In genomic region chr7:44145419-44145968, GRCh38 we compare ENCODE assay signal across 9 cellular contexts. TPM values are rescaled to one million over a fixed set of nuclear protein-coding genes. Genes with fewer than 3 reads are reported as not detected.
DNase-seq lines count a peak whose midpoint lies in the region; ATAC-seq lines count a peak whose summit lies in the region.
"Had no signal": no experiment of that assay in that cellular context is flagged by ENCODE, and none has a peak within 500 bp of the region (broad histone marks: within the 10 kb centered on the region; RNA-seq: fewer than 3 reads in every experiment).

No MANE protein-coding gene starts in this region.

- no peak overlapping the region for H3K27ac ChIP-seq in GM23248

- 0 out of 2 replicates have a peak, but pooled peaks cover 11% of the 10 kb centered on the region for H3F3A ChIP-seq in GM23248 (ENCODE audit: insufficient read depth)

- H3K4me1 Mint-ChIP-seq in activated T-helper 1 cell treated with anti-CD3 and anti-CD28 coated beads, Interleukin-12 subunit alpha, Interleukin-12 subunit beta, Interleukin-2, Interleukin-4 antibody, amounts not matched to agents 30 ng/mL and 10 ng/mL and 1 ng/mL, durations not matched to agents 14 hours and 24 hours and 36 hours (ENCODE audit: low read depth) = peaks cover 6% of the 10 kb centered on the region

- H2AFZ ChIP-seq in GM23248 = peak overlapping the region; percentile 73; the same call in 1 of the 2 replicates

- peak overlapping the region; percentile 80 for H3K4me3 Mint-ChIP-seq in activated T-helper 1 cell treated with anti-CD3 and anti-CD28 coated beads, Interleukin-12 subunit alpha, Interleukin-12 subunit beta, Interleukin-2, Interleukin-4 antibody, amounts not matched to agents 30 ng/mL and 10 ng/mL and 1 ng/mL, durations not matched to agents 14 hours and 24 hours and 36 hours

- no peaks in the 10 kb centered on the region for H3K36me3 ChIP-seq in GM23248 (ENCODE audit: low read depth)

- H3K79me2 ChIP-seq in GM23248 (ENCODE audit: insufficient read depth) = no peaks in the 10 kb centered on the region

- H3K36me3 Mint-ChIP-seq in activated T-helper 1 cell treated with anti-CD3 and anti-CD28 coated beads, Interleukin-12 subunit alpha, Interleukin-12 subunit beta, Interleukin-2, Interleukin-4 antibody, amounts not matched to agents 30 ng/mL and 10 ng/mL and 1 ng/mL, durations not matched to agents 14 hours and 24 hours and 36 hours (ENCODE audit: low read depth) = no peaks in the 10 kb centered on the region

- H3K9me3 Mint-ChIP-seq in activated T-helper 1 cell treated with anti-CD3 and anti-CD28 coated beads, Interleukin-12 subunit alpha, Interleukin-12 subunit beta, Interleukin-2, Interleukin-4 antibody, amounts not matched to agents 30 ng/mL and 10 ng/mL and 1 ng/mL, durations not matched to agents 14 hours and 24 hours and 36 hours = no peaks in the 10 kb centered on the region

- no peaks in the 10 kb centered on the region for H3K9me2 ChIP-seq in GM23248 (ENCODE audit: insufficient read depth)

- no peaks in the 10 kb centered on the region for H3K9me3 ChIP-seq in GM23248 (ENCODE audit: low read depth)
- H3K9me3 ChIP-seq: body of pancreas had no signal

- peak overlapping the region; percentile 74 for H3K4me2 ChIP-seq in GM23248 (ENCODE audit: unreplicated experiment)

- intact Hi-C loops in activated T-helper 1 cell treated with anti-CD3 and anti-CD28 coated beads, Interleukin-12 subunit alpha, Interleukin-12 subunit beta, Interleukin-2, Interleukin-4 antibody, amounts not matched to agents 30 ng/mL and 10 ng/mL and 1 ng/mL, durations not matched to agents 14 hours and 24 hours and 36 hours (cut with micrococcal nuclease) = loop anchor here (5.0 kb wide), 1 partner anchor 112 kb away; no protein-coding TSS in a partner anchor
- intact Hi-C loops in Right ventricle myocardium inferior (cut with DNase I) (no loop called here), sciatic nerve (cut with DNase I) (no loop called here)

- ATAC-seq in Right ventricle myocardium inferior (peak; percentile 14), sciatic nerve (peak; percentile 80), GM19023 (IDR thresholded peaks at IDR 0.05; ENCODE audit: unreplicated experiment) (no peak)

- DNase-seq in GM23248 (no peak), Right ventricle myocardium inferior (ENCODE audit: missing footprints) (no peak), sciatic nerve (ENCODE audit: low spot score) (peak; percentile 70), GM19238 (ENCODE audit: insufficient read length, low spot score) (no peak), C1 segment of cervical spinal cord (lab: John Stamatoyannopoulos, UW) (no peak), NCI-H187 treated with DMSO at 0.1 percent for 48 hours (lab: John Stamatoyannopoulos, UW) (no peak)
- peak; percentile 41 for DNase-seq in activated T-helper 1 cell treated with anti-CD3 and anti-CD28 coated beads, Interleukin-12 subunit alpha, Interleukin-12 subunit beta, Interleukin-2, Interleukin-4 antibody, amounts not matched to agents 30 ng/mL and 10 ng/mL and 1 ng/mL, durations not matched to agents 14 hours and 24 hours and 36 hours (ENCODE audit: low spot score)

- peak overlapping the region; percentile 61 for H3K4me3 ChIP-seq in GM23248
- H3K4me3 ChIP-seq: body of pancreas had no signal

- no peaks in the 10 kb centered on the region for H3K4me1 ChIP-seq in GM23248 (ENCODE audit: insufficient read depth)

- 39 to 43% methylated on average over 49 to 54 of the region's 57 CpGs for WGBS in GM23248 (ENCODE audit: low coverage in 1 of 2, low lambda C conversion rate in 2 of 2, missing lambda C conversion rate in 2 of 2), 2 experiments

- H3K27ac Mint-ChIP-seq in activated T-helper 1 cell treated with anti-CD3 and anti-CD28 coated beads, Interleukin-12 subunit alpha, Interleukin-12 subunit beta, Interleukin-2, Interleukin-4 antibody, amounts not matched to agents 30 ng/mL and 10 ng/mL and 1 ng/mL, durations not matched to agents 14 hours and 24 hours and 36 hours = peak overlapping the region; percentile 82

- no peaks in the 10 kb centered on the region for H4K20me1 ChIP-seq in GM23248 (ENCODE audit: insufficient read depth)

- H3K27me3 ChIP-seq in GM23248 (replicated peaks; ENCODE audit: insufficient read depth) = no peaks in the 10 kb centered on the region
- H3K27me3 ChIP-seq: body of pancreas had no signal

- peaks cover 8% of the 10 kb centered on the region for H3K27me3 Mint-ChIP-seq in activated T-helper 1 cell treated with anti-CD3 and anti-CD28 coated beads, Interleukin-12 subunit alpha, Interleukin-12 subunit beta, Interleukin-2, Interleukin-4 antibody, amounts not matched to agents 30 ng/mL and 10 ng/mL and 1 ng/mL, durations not matched to agents 14 hours and 24 hours and 36 hours (ENCODE audit: insufficient read depth)

- H3K9ac ChIP-seq in GM23248 = no peak overlapping the region

- in situ Hi-C loops in GM23248 (cut with MboI) = no loop called here

RNA-seq across cellular contexts. Expression of gene MYL7, which starts 4.4 kb away (rescaled TPM):
- total RNA-seq in GM23248 (2014; rRNA removed; shearing (Covaris generic)) = not detected in 2 replicates
- 1.7 TPM in 1 of 2 replicates, not detected in the other for polyA plus RNA-seq in GM23248 (2016; fragmentation: Nextera tagmentation; extraction: Ambion mirVana)
- not detected in 2 replicates for total RNA-seq in activated T-helper 1 cell treated with anti-CD3 and anti-CD28 coated beads, Interleukin-12 subunit alpha, Interleukin-12 subunit beta, Interleukin-2, Interleukin-4 antibody, amounts not matched to agents 30 ng/mL and 10 ng/mL and 1 ng/mL, durations not matched to agents 14 hours and 24 hours and 36 hours
- total RNA-seq in Right ventricle myocardium inferior = 3,838 TPM
- total RNA-seq in sciatic nerve = not detected
- total RNA-seq: body of pancreas had no signal

RNA-seq across cellular contexts. Expression of gene POLD2, which starts 22.1 kb away (rescaled TPM):
- total RNA-seq in GM23248 (2014; rRNA removed; shearing (Covaris generic)) = 100 and 107 TPM in 2 replicates
- 164 and 166 TPM in 2 replicates for polyA plus RNA-seq in GM23248 (2016; fragmentation: Nextera tagmentation; extraction: Ambion mirVana)
- total RNA-seq in activated T-helper 1 cell treated with anti-CD3 and anti-CD28 coated beads, Interleukin-12 subunit alpha, Interleukin-12 subunit beta, Interleukin-2, Interleukin-4 antibody, amounts not matched to agents 30 ng/mL and 10 ng/mL and 1 ng/mL, durations not matched to agents 14 hours and 24 hours and 36 hours = 234 and 250 TPM in 2 replicates
- total RNA-seq in Right ventricle myocardium inferior (87.3 TPM), sciatic nerve (67.0 TPM)

RNA-seq across cellular contexts. Expression of gene AEBP1, which starts 41.3 kb away (rescaled TPM):
- 53.0 and 63.2 TPM in 2 replicates for total RNA-seq in GM23248 (2014; rRNA removed; shearing (Covaris generic))
- 46.6 and 47.0 TPM in 2 replicates for polyA plus RNA-seq in GM23248 (2016; fragmentation: Nextera tagmentation; extraction: Ambion mirVana)
- total RNA-seq in activated T-helper 1 cell treated with anti-CD3 and anti-CD28 coated beads, Interleukin-12 subunit alpha, Interleukin-12 subunit beta, Interleukin-2, Interleukin-4 antibody, amounts not matched to agents 30 ng/mL and 10 ng/mL and 1 ng/mL, durations not matched to agents 14 hours and 24 hours and 36 hours = 17.0 and 17.2 TPM in 2 replicates
- total RNA-seq in Right ventricle myocardium inferior = 13.6 TPM
- 236 TPM for total RNA-seq in sciatic nerve

RNA-seq across cellular contexts. Expression of gene GCK, which starts 43.7 kb away (rescaled TPM):
- 0.11 TPM in 1 of 2 replicates, not detected in the other for total RNA-seq in GM23248 (2014; rRNA removed; shearing (Covaris generic))
- polyA plus RNA-seq in GM23248 (2016; fragmentation: Nextera tagmentation; extraction: Ambion mirVana) = 0.23 and 0.43 TPM in 2 replicates
- total RNA-seq in activated T-helper 1 cell treated with anti-CD3 and anti-CD28 coated beads, Interleukin-12 subunit alpha, Interleukin-12 subunit beta, Interleukin-2, Interleukin-4 antibody, amounts not matched to agents 30 ng/mL and 10 ng/mL and 1 ng/mL, durations not matched to agents 14 hours and 24 hours and 36 hours = 1.9 and 2.4 TPM in 2 replicates
- 1.8 TPM for total RNA-seq in Right ventricle myocardium inferior
- 1.9 TPM for total RNA-seq in sciatic nerve

RNA-seq across cellular contexts. Expression of gene YKT6, which starts 55.3 kb away (rescaled TPM):
- total RNA-seq in GM23248 (2014; rRNA removed; shearing (Covaris generic)) = 148 and 149 TPM in 2 replicates
- 108 and 113 TPM in 2 replicates for polyA plus RNA-seq in GM23248 (2016; fragmentation: Nextera tagmentation; extraction: Ambion mirVana)
- total RNA-seq in activated T-helper 1 cell treated with anti-CD3 and anti-CD28 coated beads, Interleukin-12 subunit alpha, Interleukin-12 subunit beta, Interleukin-2, Interleukin-4 antibody, amounts not matched to agents 30 ng/mL and 10 ng/mL and 1 ng/mL, durations not matched to agents 14 hours and 24 hours and 36 hours = 91.8 and 92.1 TPM in 2 replicates
- total RNA-seq in Right ventricle myocardium inferior = 58.0 TPM
- total RNA-seq in sciatic nerve = 51.2 TPM

Comparison
In these comparisons a context has a peak if more than half of its experiments do, and no peak if none do; other contexts are left out.
1. DNase-seq: peak in activated T-helper 1 cell treated with anti-CD3 and anti-CD28 coated beads, Interleukin-12 subunit alpha, Interleukin-12 subunit beta, Interleukin-2, Interleukin-4 antibody, amounts not matched to agents 30 ng/mL and 10 ng/mL and 1 ng/mL, durations not matched to agents 14 hours and 24 hours and 36 hours (single experiment) and sciatic nerve (single experiment); none in GM23248 (single experiment), Right ventricle myocardium inferior (single experiment), GM19238 (single experiment), C1 segment of cervical spinal cord (0 of 14) and NCI-H187 treated with DMSO at 0.1 percent for 48 hours (single experiment).
2. RNA of gene MYL7, which starts 4.4 kb away (total RNA-seq): 3,838 TPM in Right ventricle myocardium inferior (single experiment); not detected in activated T-helper 1 cell treated with anti-CD3 and anti-CD28 coated beads, Interleukin-12 subunit alpha, Interleukin-12 subunit beta, Interleukin-2, Interleukin-4 antibody, amounts not matched to agents 30 ng/mL and 10 ng/mL and 1 ng/mL, durations not matched to agents 14 hours and 24 hours and 36 hours, not detected in sciatic nerve (single experiment) and not detected in GM23248; every median in the first group is over 1,000 times any median in the second.